ENCODE assay signal across 1 cellular context in genomic region chr2:238262496-238263122, GRCh38.
TF ChIP-seq lines count a peak whose summit lies in the region.

No MANE protein-coding gene starts in this region.

TF ChIP-seq in IMR-90, 13 proteins besides CTCF, POLR2A, EP300 and RAD21:
- TF ChIP-seq RFX5 (IDR thresholded peaks at IDR 0.05; ENCODE audit: low read depth, low read length) (no peak), ELK1 (IDR thresholded peaks at IDR 0.05; ENCODE audit: borderline replicate concordance, low read depth, low read length) (no peak), BHLHE40 (IDR thresholded peaks at IDR 0.05; ENCODE audit: low read depth, low read length) (no peak)
